In genomic region chr3:172905480-172905850, GRCh38 we compare ENCODE assay signal across 24 cellular contexts.
"Had no signal": no experiment of that assay in that cellular context is flagged by ENCODE, and none has a peak within 500 bp of the region (broad histone marks: within the 10 kb centered on the region; RNA-seq: fewer than 3 reads in every experiment).

No MANE protein-coding gene starts in this region.

- H3K4me3 Mint-ChIP-seq: naive thymus-derived CD4-positive, alpha-beta T cell; nephron progenitor cell; stimulated activated naive B cell treated with anti-CD40 and anti-IgM and Interleukin-4, amounts not matched to agents 10 μg/mL and 1 μg/mL and 100 μg/mL, for 72 hours; stimulated activated naive CD8-positive, alpha-beta T cell treated with anti-CD3 and anti-CD28 coated beads, Interleukin-15, amount 100 ng/mL, for 72 hours had no signal

- H3K27me3 ChIP-seq: colonic mucosa, esophagus muscularis mucosa, neutrophil, right lobe of liver, transverse colon had no signal

- H3K27ac ChIP-seq: colonic mucosa, epithelial cell of prostate, esophagus muscularis mucosa, foreskin keratinocyte, neutrophil, psoas muscle, right lobe of liver, spleen, thoracic aorta, transverse colon had no signal

- H3K4me1 ChIP-seq: colonic mucosa, esophagus muscularis mucosa, foreskin keratinocyte, psoas muscle, right lobe of liver, spleen, transverse colon had no signal

- ATAC-seq: naive thymus-derived CD4-positive, alpha-beta T cell; psoas muscle; right lobe of liver; stimulated activated naive B cell treated with anti-CD40 and anti-IgM and Interleukin-4, amounts not matched to agents 10 μg/mL and 1 μg/mL and 100 μg/mL, for 72 hours; stimulated activated naive CD8-positive, alpha-beta T cell treated with anti-CD3 and anti-CD28 coated beads, Interleukin-15, amount 100 ng/mL, for 72 hours had no signal

- H3K9me3 Mint-ChIP-seq: nephron progenitor cell had no signal

- FAIRE-seq: islet of Langerhans had no signal

- H3K4me3 ChIP-seq: colonic mucosa, esophagus muscularis mucosa, psoas muscle, right lobe of liver, spleen, thoracic aorta, transverse colon had no signal

- H3K9me3 ChIP-seq: colonic mucosa, esophagus muscularis mucosa, neutrophil, psoas muscle, right lobe of liver, spleen, thoracic aorta, transverse colon had no signal

- H3K36me3 Mint-ChIP-seq: naive thymus-derived CD4-positive, alpha-beta T cell; stimulated activated naive B cell treated with anti-CD40 and anti-IgM and Interleukin-4, amounts not matched to agents 10 μg/mL and 1 μg/mL and 100 μg/mL, for 72 hours had no signal

- H3K36me3 ChIP-seq: colonic mucosa, esophagus muscularis mucosa, neutrophil, right lobe of liver, spleen, thoracic aorta, transverse colon had no signal

- H3K27ac Mint-ChIP-seq: naive thymus-derived CD4-positive, alpha-beta T cell; nephron progenitor cell; stimulated activated naive B cell treated with anti-CD40 and anti-IgM and Interleukin-4, amounts not matched to agents 10 μg/mL and 1 μg/mL and 100 μg/mL, for 72 hours; stimulated activated naive CD8-positive, alpha-beta T cell treated with anti-CD3 and anti-CD28 coated beads, Interleukin-15, amount 100 ng/mL, for 72 hours had no signal

- H3K27me3 Mint-ChIP-seq: stimulated activated naive B cell treated with anti-CD40 and anti-IgM and Interleukin-4, amounts not matched to agents 10 μg/mL and 1 μg/mL and 100 μg/mL, for 72 hours; stimulated activated naive CD8-positive, alpha-beta T cell treated with anti-CD3 and anti-CD28 coated beads, Interleukin-15, amount 100 ng/mL, for 72 hours had no signal

- DNase-seq: cerebellar nuclear complex; colonic mucosa; effector CD4-positive, alpha-beta T cell; foreskin keratinocyte; head of caudate nucleus; hippocampal formation; kidney glomerular epithelial cell; mammary epithelial cell; naive thymus-derived CD4-positive, alpha-beta T cell; nephron progenitor cell; psoas muscle; right lobe of liver; spleen; stimulated activated CD4-positive, alpha-beta T cell treated with anti-CD3 and anti-CD28 coated beads, Interleukin-15, amount 100 ng/mL, for 24 hours; stimulated activated CD4-positive, alpha-beta T cell treated with anti-CD3 and anti-CD28 coated beads, Interleukin-1b, Interleukin-23, amount 100 ng/mL, for 48 hours; stimulated activated CD4-positive, alpha-beta T cell treated with anti-CD3 and anti-CD28 coated beads, Interleukin-4, amount 100 ng/mL, for 24 hours; stimulated activated naive B cell treated with anti-CD40 and anti-IgM and Interleukin-4, amounts not matched to agents 10 μg/mL and 1 μg/mL and 100 μg/mL, for 72 hours; stimulated activated naive CD8-positive, alpha-beta T cell treated with anti-CD3 and anti-CD28 coated beads, Interleukin-15, amount 100 ng/mL, for 72 hours; transverse colon had no signal

- H3K4me1 Mint-ChIP-seq: naive thymus-derived CD4-positive, alpha-beta T cell; stimulated activated naive B cell treated with anti-CD40 and anti-IgM and Interleukin-4, amounts not matched to agents 10 μg/mL and 1 μg/mL and 100 μg/mL, for 72 hours; stimulated activated naive CD8-positive, alpha-beta T cell treated with anti-CD3 and anti-CD28 coated beads, Interleukin-15, amount 100 ng/mL, for 72 hours had no signal
